Comparison of ENCODE assay signal across 8 cellular contexts in genomic region chr7:332646-333398, GRCh38. TPM values are rescaled to one million over a fixed set of nuclear protein-coding genes. Genes with fewer than 3 reads are reported as not detected.
A peak's percentile ranks its signal among the peaks of the same experiment; 100 is the strongest.
DNase-seq lines count a peak whose midpoint lies in the region; ATAC-seq and TF ChIP-seq lines count a peak whose summit lies in the region.

No MANE protein-coding gene starts in this region.

- no peaks in the 10 kb centered on the region for H3K36me3 ChIP-seq in PC-9 (ENCODE audit: low read depth)

- peak; percentile 68 for DNase-seq in A172 (ENCODE audit: low spot score)
- peak; percentile 91 for DNase-seq in GM13976 (ENCODE audit: low spot score)
- DNase-seq in PC-9: peak in 1 of 2 experiments; percentile 91
- DNase-seq in activated T-helper 1 cell treated with anti-CD3 and anti-CD28 coated beads, Interleukin-12 subunit alpha, Interleukin-12 subunit beta, Interleukin-2, Interleukin-4 antibody, amounts not matched to agents 30 ng/mL and 10 ng/mL and 1 ng/mL, durations not matched to agents 14 hours and 24 hours and 36 hours (ENCODE audit: low spot score): peak; percentile 66
- DNase-seq in fibroblast of pulmonary artery (ENCODE audit: low read depth): peak; percentile 64
- peak; percentile 83 for DNase-seq in neural crest cell (ENCODE audit: low read depth, low spot score)
- peak; percentile 84 for DNase-seq in stimulated activated naive CD4-positive, alpha-beta T cell treated with Interleukin-2 at 50 U/mL for 16 hours (lab: John Stamatoyannopoulos, UW)

- no peak for ATAC-seq in HG03342 (IDR thresholded peaks at IDR 0.05; ENCODE audit: unreplicated experiment)

- no peaks in the 10 kb centered on the region for H3K4me1 Mint-ChIP-seq in activated T-helper 1 cell treated with anti-CD3 and anti-CD28 coated beads, Interleukin-12 subunit alpha, Interleukin-12 subunit beta, Interleukin-2, Interleukin-4 antibody, amounts not matched to agents 30 ng/mL and 10 ng/mL and 1 ng/mL, durations not matched to agents 14 hours and 24 hours and 36 hours (ENCODE audit: low read depth)
- peaks cover 35% of the 10 kb centered on the region for H3K4me1 Mint-ChIP-seq in neural crest cell

- H4K20me1 ChIP-seq in PC-9 (ENCODE audit: insufficient read depth): no peaks in the 10 kb centered on the region

- peak overlapping the region; percentile 92 for H3K4me2 ChIP-seq in PC-9

- H3K4me3 ChIP-seq in PC-9 (peak overlapping the region; percentile 58; the same call in 1 of the 2 replicates), fibroblast of pulmonary artery (replicated peaks; ENCODE audit: low read depth, low read length) (peak overlapping the region; percentile 21)

- peaks cover 9% of the 10 kb centered on the region; the same call in 1 of the 2 replicates for H3K4me1 ChIP-seq in PC-9 (replicated peaks; ENCODE audit: insufficient read depth)

- 0 out of 2 replicates have a peak, but pooled peaks cover 6% of the 10 kb centered on the region for H3K9me3 ChIP-seq in PC-9 (ENCODE audit: insufficient read depth, low read depth)

- H3K9me3 Mint-ChIP-seq in activated T-helper 1 cell treated with anti-CD3 and anti-CD28 coated beads, Interleukin-12 subunit alpha, Interleukin-12 subunit beta, Interleukin-2, Interleukin-4 antibody, amounts not matched to agents 30 ng/mL and 10 ng/mL and 1 ng/mL, durations not matched to agents 14 hours and 24 hours and 36 hours: peaks cover 10% of the 10 kb centered on the region
- H3K9me3 Mint-ChIP-seq in neural crest cell: peaks cover 9% of the 10 kb centered on the region

- no peaks in the 10 kb centered on the region for H3K36me3 Mint-ChIP-seq in activated T-helper 1 cell treated with anti-CD3 and anti-CD28 coated beads, Interleukin-12 subunit alpha, Interleukin-12 subunit beta, Interleukin-2, Interleukin-4 antibody, amounts not matched to agents 30 ng/mL and 10 ng/mL and 1 ng/mL, durations not matched to agents 14 hours and 24 hours and 36 hours (ENCODE audit: low read depth)
- H3K36me3 Mint-ChIP-seq in neural crest cell (ENCODE audit: low read depth): no peaks in the 10 kb centered on the region

- peaks cover 47% of the 10 kb centered on the region for H3K27me3 ChIP-seq in PC-9 (ENCODE audit: insufficient read depth, low read depth)

- H2AFZ ChIP-seq in PC-9: peak overlapping the region; percentile 64

- TF ChIP-seq CTCF in GM13976 (IDR thresholded peaks at IDR 0.05; ENCODE audit: borderline replicate concordance, control extremely low read depth, extremely low read depth, insufficient read depth, missing control alignments): peak; percentile 62
- peak; percentile 87 for TF ChIP-seq CTCF in PC-9 (conservative IDR thresholded peaks at IDR 0.05)
- peak; percentile 60 for TF ChIP-seq CTCF in fibroblast of pulmonary artery (IDR thresholded peaks at IDR 0.05; ENCODE audit: low read length, missing control alignments)
- peak; percentile 97 for TF ChIP-seq CTCF in neural crest cell (conservative IDR thresholded peaks at IDR 0.05)

- POLR2A ChIA-PET in PC-9 (lab: Charles Lee; ENCODE audit: unreplicated experiment): interaction anchor here (0.8 kb wide), 1 partner anchor 14 kb away, joined by 11 read pairs; no protein-coding TSS in a partner anchor

- no peak overlapping the region for H3K4me3 Mint-ChIP-seq in activated T-helper 1 cell treated with anti-CD3 and anti-CD28 coated beads, Interleukin-12 subunit alpha, Interleukin-12 subunit beta, Interleukin-2, Interleukin-4 antibody, amounts not matched to agents 30 ng/mL and 10 ng/mL and 1 ng/mL, durations not matched to agents 14 hours and 24 hours and 36 hours
- H3K4me3 Mint-ChIP-seq in neural crest cell: no peak overlapping the region

- no peak overlapping the region for H3K27ac Mint-ChIP-seq in activated T-helper 1 cell treated with anti-CD3 and anti-CD28 coated beads, Interleukin-12 subunit alpha, Interleukin-12 subunit beta, Interleukin-2, Interleukin-4 antibody, amounts not matched to agents 30 ng/mL and 10 ng/mL and 1 ng/mL, durations not matched to agents 14 hours and 24 hours and 36 hours
- no peak overlapping the region for H3K27ac Mint-ChIP-seq in neural crest cell (ENCODE audit: unreplicated experiment)

- H3K27me3 Mint-ChIP-seq in activated T-helper 1 cell treated with anti-CD3 and anti-CD28 coated beads, Interleukin-12 subunit alpha, Interleukin-12 subunit beta, Interleukin-2, Interleukin-4 antibody, amounts not matched to agents 30 ng/mL and 10 ng/mL and 1 ng/mL, durations not matched to agents 14 hours and 24 hours and 36 hours (ENCODE audit: insufficient read depth): peaks cover 4% of the 10 kb centered on the region
- H3K27me3 Mint-ChIP-seq in neural crest cell (ENCODE audit: low read depth): peaks cover 8% of the 10 kb centered on the region

- H3K27ac ChIP-seq in PC-9: no peak overlapping the region

- H3F3A ChIP-seq in PC-9 (ENCODE audit: insufficient read depth, low read depth): peaks cover 16% of the 10 kb centered on the region

- no peaks in the 10 kb centered on the region for H3K79me2 ChIP-seq in PC-9 (ENCODE audit: low read depth)

- intact Hi-C loops in PC-9 (cut with micrococcal nuclease; ENCODE audit: unreplicated experiment): loop anchor here (1.0 to 2.0 kb wide), 3 partner anchors 186 to 400 kb away; partner anchors contain the start of gene PDGFA
- intact Hi-C loops in activated T-helper 1 cell treated with anti-CD3 and anti-CD28 coated beads, Interleukin-12 subunit alpha, Interleukin-12 subunit beta, Interleukin-2, Interleukin-4 antibody, amounts not matched to agents 30 ng/mL and 10 ng/mL and 1 ng/mL, durations not matched to agents 14 hours and 24 hours and 36 hours (cut with micrococcal nuclease): loop anchor here (1.0 to 2.0 kb wide), 3 partner anchors 304 to 441 kb away; no protein-coding TSS in a partner anchor

- in situ Hi-C loops in GM13976 (cut with MboI; ENCODE audit: low sequenced_read_pairs, unreplicated experiment): no loop called here

- no peaks in the 10 kb centered on the region for H3K9me2 ChIP-seq in PC-9 (ENCODE audit: insufficient read depth)

- CTCF ChIA-PET in PC-9 (lab: Charles Lee): interaction anchor here (0.5 to 1.0 kb wide), 6 partner anchors 12 to 399 kb away, joined by 3 to 7 read pairs (median 4); no protein-coding TSS in a partner anchor

- BruUV-seq in PC-9 (replicated peaks; lab: Mats Ljungman, UMichigan): no TSS peak

RNA-seq across cellular contexts. Expression of gene FOXL3, which starts 42.9 kb away (rescaled TPM):
- total RNA-seq in A172 (2014; rRNA removed; shearing (Covaris generic)): not detected in 2 replicates
- total RNA-seq in PC-9 (2021): not detected in 2 replicates
- total RNA-seq in activated T-helper 1 cell treated with anti-CD3 and anti-CD28 coated beads, Interleukin-12 subunit alpha, Interleukin-12 subunit beta, Interleukin-2, Interleukin-4 antibody, amounts not matched to agents 30 ng/mL and 10 ng/mL and 1 ng/mL, durations not matched to agents 14 hours and 24 hours and 36 hours: not detected in 2 replicates
- total RNA-seq in neural crest cell: not detected in 2 replicates
